1 cellular context compared by ENCODE assay signal in the genomic region with DNA sequence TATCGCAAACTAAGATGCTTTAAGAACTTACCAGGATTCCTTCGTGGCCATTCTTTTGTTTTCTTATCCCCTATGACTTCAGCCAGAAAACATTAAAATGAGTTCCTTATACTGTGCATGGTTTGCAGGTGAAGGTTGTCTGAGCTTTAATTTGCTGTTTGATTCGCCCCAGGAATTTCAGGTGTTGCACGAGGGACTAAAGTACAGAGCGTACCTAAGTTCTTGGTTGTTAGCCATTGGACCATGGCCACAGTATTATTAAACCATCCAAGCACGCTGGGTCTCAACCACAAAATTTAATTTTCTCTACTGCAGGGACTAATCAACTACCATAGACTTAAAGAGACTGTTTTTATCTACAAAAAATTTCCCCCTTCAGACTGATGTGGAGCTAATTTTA.
TF ChIP-seq lines count a peak whose summit lies in the region.

No MANE protein-coding gene starts in this region.

TF ChIP-seq in H1, 55 proteins besides CTCF, POLR2A, EP300 and RAD21 (continued from another document):
- TF ChIP-seq CHD7 (IDR thresholded peaks at IDR 0.05; ENCODE audit: insufficient replicate concordance, low read length) (no peak), KDM5A (IDR thresholded peaks at IDR 0.05; ENCODE audit: low read length) (no peak)
